Comparison of ENCODE assay signal across 17 cellular contexts in the genomic region with DNA sequence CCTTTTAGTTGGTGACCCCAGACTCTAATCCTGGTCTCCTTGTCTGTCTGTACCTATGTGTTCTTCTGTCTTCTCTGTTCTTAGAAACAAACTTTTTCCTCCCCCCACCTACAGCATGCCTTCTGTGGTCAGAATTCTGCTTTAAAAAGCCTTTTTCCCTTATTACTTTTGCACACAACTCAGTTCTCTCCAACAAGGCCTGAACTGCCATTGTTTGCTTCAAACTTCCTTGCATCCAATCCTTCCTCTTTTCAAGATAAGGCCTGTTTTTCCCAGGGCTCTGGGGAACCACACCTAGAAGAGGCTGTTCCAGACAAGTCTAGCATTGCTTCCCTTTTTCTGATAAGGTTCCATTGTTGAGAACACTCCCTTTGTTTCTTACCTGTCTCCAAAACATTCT. TPM values are rescaled to one million over a fixed set of nuclear protein-coding genes. Genes with fewer than 3 reads are reported as not detected.
DNase-seq lines count a peak whose midpoint lies in the region; ATAC-seq, FAIRE-seq and TF ChIP-seq lines count a peak whose summit lies in the region.
"Had no signal": no experiment of that assay in that cellular context is flagged by ENCODE, and none has a peak within 500 bp of the region (broad histone marks: within the 10 kb centered on the region; RNA-seq: fewer than 3 reads in every experiment).

No MANE protein-coding gene starts in this region.

- H3K79me2 ChIP-seq in mesendoderm (ENCODE audit: control insufficient read depth, insufficient read depth, low read length): no peaks in the 10 kb centered on the region

- H3K27me3 ChIP-seq in mesendoderm (ENCODE audit: insufficient read depth, low read length, poor library complexity): no peaks in the 10 kb centered on the region
- H3K27me3 ChIP-seq: gastroesophageal sphincter, Peyer's patch, uterus had no signal

- no peaks in the 10 kb centered on the region for H3K79me1 ChIP-seq in mesendoderm (ENCODE audit: low read length)

- H3K36me3 Mint-ChIP-seq in CD14-positive monocyte (no peaks in the 10 kb centered on the region), HFFc6 (ENCODE audit: low read depth) (no peaks in the 10 kb centered on the region)
- no peaks in the 10 kb centered on the region for H3K36me3 Mint-ChIP-seq in activated naive CD8-positive, alpha-beta T cell treated with anti-CD3 and anti-CD28 coated beads, Interleukin-2, amount 50 U/mL, for 24 hours (ENCODE audit: low read depth)
- H3K36me3 Mint-ChIP-seq: brain; naive thymus-derived CD8-positive, alpha-beta T cell had no signal

- H3K9ac ChIP-seq in mesendoderm (ENCODE audit: low read length): no peak overlapping the region

- no peak overlapping the region for H2BK120ac ChIP-seq in mesendoderm (ENCODE audit: low read depth, low read length)

- H2BK15ac ChIP-seq in mesendoderm (replicated peaks; ENCODE audit: low read depth): no peak overlapping the region

- no peaks in the 10 kb centered on the region for H3K36me3 ChIP-seq in mesendoderm (ENCODE audit: control insufficient read depth, insufficient read depth, low read length)
- H3K36me3 ChIP-seq: gastroesophageal sphincter, Peyer's patch, uterus had no signal

- no peak overlapping the region for H4K5ac ChIP-seq in mesendoderm (ENCODE audit: low read length)

- H3K9me3 Mint-ChIP-seq in CD14-positive monocyte (peaks cover 0 to 2% (median 0%) of the 10 kb centered on the region in 7 donors), HFFc6 (no peaks in the 10 kb centered on the region)
- H3K9me3 Mint-ChIP-seq in activated naive CD8-positive, alpha-beta T cell treated with anti-CD3 and anti-CD28 coated beads, Interleukin-2, amount 50 U/mL, for 24 hours: no peaks in the 10 kb centered on the region
- H3K9me3 Mint-ChIP-seq: brain; naive thymus-derived CD8-positive, alpha-beta T cell had no signal

- no peak overlapping the region for H3K23ac ChIP-seq in mesendoderm (ENCODE audit: low read length)

- no peak overlapping the region for H3K18ac ChIP-seq in mesendoderm (ENCODE audit: low read length)

- intact Hi-C loops in CD14-positive monocyte (cut with micrococcal nuclease): no loop called here
- intact Hi-C loops in posterior cingulate gyrus (cut with DNase I): no loop called here

- no peak overlapping the region for H4K8ac ChIP-seq in mesendoderm (ENCODE audit: low read depth, low read length)

- no peak overlapping the region for H3K4me2 ChIP-seq in mesendoderm (ENCODE audit: low read length)

- TF ChIP-seq CTCF in CD14-positive monocyte (IDR thresholded peaks at IDR 0.05): no peak
- no peak for TF ChIP-seq CTCF in HFFc6 (IDR thresholded peaks at IDR 0.05)

- H3K4ac ChIP-seq in mesendoderm (ENCODE audit: low read depth, low read length): no peak overlapping the region

- no peak overlapping the region for H3K56ac ChIP-seq in mesendoderm (ENCODE audit: low read length)

- H2AK5ac ChIP-seq in mesendoderm (ENCODE audit: low read length): no peak overlapping the region

- H3K27ac Mint-ChIP-seq in CD14-positive monocyte: peak overlapping the region in 5 of 7 donors; percentile 4 to 82 (median 54)
- H3K27ac Mint-ChIP-seq in activated naive CD8-positive, alpha-beta T cell treated with anti-CD3 and anti-CD28 coated beads, Interleukin-2, amount 50 U/mL, for 24 hours: peak overlapping the region; percentile 32
- H3K27ac Mint-ChIP-seq in HFFc6: no peak overlapping the region
- H3K27ac Mint-ChIP-seq: brain had no signal

- TF ChIP-seq POLR2A in GM12892 (IDR thresholded peaks at IDR 0.05; ENCODE audit: low read depth, low read length): no peak

- peak; percentile 62 for FAIRE-seq in HTR-8/SVneo (lab: Jason Lieb, UNC)
- FAIRE-seq in GM12892 (lab: Jason Lieb, UNC): no peak

- H3K4me3 Mint-ChIP-seq in CD14-positive monocyte (peak overlapping the region in 1 of 2 donors; percentile 17), HFFc6 (no peak overlapping the region)
- no peak overlapping the region for H3K4me3 Mint-ChIP-seq in activated naive CD8-positive, alpha-beta T cell treated with anti-CD3 and anti-CD28 coated beads, Interleukin-2, amount 50 U/mL, for 24 hours
- H3K4me3 Mint-ChIP-seq: brain; naive thymus-derived CD8-positive, alpha-beta T cell had no signal

- H3K4me1 ChIP-seq in mesendoderm (ENCODE audit: control insufficient read depth, low read depth, low read length): no peaks in the 10 kb centered on the region
- H3K4me1 ChIP-seq: gastroesophageal sphincter, Peyer's patch, uterus had no signal

- H3K27me3 Mint-ChIP-seq in CD14-positive monocyte (ENCODE audit: low read depth in 3 of 3): peaks cover 0 to 8% (median 7%) of the 10 kb centered on the region in 3 donors
- no peaks in the 10 kb centered on the region for H3K27me3 Mint-ChIP-seq in activated naive CD8-positive, alpha-beta T cell treated with anti-CD3 and anti-CD28 coated beads, Interleukin-2, amount 50 U/mL, for 24 hours
- no peaks in the 10 kb centered on the region; the same call in none of the 2 replicates for H3K27me3 Mint-ChIP-seq in HFFc6 (ENCODE audit: insufficient read depth)
- H3K27me3 Mint-ChIP-seq: naive thymus-derived CD8-positive, alpha-beta T cell had no signal

- DNase-seq in CD14-positive monocyte (ENCODE audit: low spot score) (no peak), HTR-8/SVneo (ENCODE audit: insufficient read length, low spot score) (no peak), mesendoderm (peak; percentile 34), posterior cingulate gyrus (no peak), HFFc6 (no peak), GM12892 (ENCODE audit: insufficient read length) (no peak)
- no peak for DNase-seq in activated naive CD8-positive, alpha-beta T cell treated with anti-CD3 and anti-CD28 coated beads, Interleukin-2, amount 50 U/mL, for 24 hours
- DNase-seq: activated CD4-positive, alpha-beta T cell treated with anti-CD3 and anti-CD28 coated beads, Interleukin-2, amount 50 U/mL, for 1 hour; activated gamma-delta T cell; C1 segment of cervical spinal cord; effector memory CD4-positive, alpha-beta T cell; naive thymus-derived CD8-positive, alpha-beta T cell; NCI-H1417 treated with DMSO at 0.1 percent for 48 hours; Peyer's patch; uterus had no signal

- peaks cover 14% of the 10 kb centered on the region for H3K4me1 Mint-ChIP-seq in CD14-positive monocyte
- peaks cover 30% of the 10 kb centered on the region for H3K4me1 Mint-ChIP-seq in activated naive CD8-positive, alpha-beta T cell treated with anti-CD3 and anti-CD28 coated beads, Interleukin-2, amount 50 U/mL, for 24 hours
- H3K4me1 Mint-ChIP-seq in HFFc6 (ENCODE audit: low read depth): no peaks in the 10 kb centered on the region
- H3K4me1 Mint-ChIP-seq: brain had no signal

- H2BK5ac ChIP-seq in mesendoderm (ENCODE audit: low read length): no peak overlapping the region

- ATAC-seq in activated naive CD8-positive, alpha-beta T cell treated with anti-CD3 and anti-CD28 coated beads, Interleukin-2, amount 50 U/mL, for 24 hours: no peak
- ATAC-seq: gastroesophageal sphincter; naive thymus-derived CD8-positive, alpha-beta T cell had no signal

- H3K27ac ChIP-seq in mesendoderm (ENCODE audit: low read depth, low read length): no peak overlapping the region
- H3K27ac ChIP-seq: gastroesophageal sphincter, Peyer's patch, uterus had no signal

- no peak overlapping the region for H3K4me3 ChIP-seq in mesendoderm (ENCODE audit: low read length)
- H3K4me3 ChIP-seq: gastroesophageal sphincter, Peyer's patch, uterus had no signal

RNA-seq across cellular contexts. Expression of a gene that starts 22.2 kb away (rescaled TPM):
- 10 to 100 TPM; 13.5 to 21.3 TPM for polyA plus RNA-seq in CD14-positive monocyte
- 6.1 TPM for polyA plus RNA-seq in mesendoderm (2013, experiment 1 of 2)
- 6.3 TPM for polyA plus RNA-seq in mesendoderm (2013, experiment 2 of 2)
- 10 to 100 TPM; 28.6 to 40.9 (median 32.7) TPM for total RNA-seq in HFFc6 (2021; fragmentation: NEBNext Ultra II Directional; extraction: Animal tissue kit (Norgen Biotek cat#: 25700))
- polyA plus RNA-seq in GM12892 (2012; ENCODE audit: missing spikeins): 43.1 TPM
